ENCODE assay signal across 5 cellular contexts in genomic region chrX:65657659-65658058, GRCh38.
"Had no signal": no experiment of that assay in that cellular context is flagged by ENCODE, and none has a peak within 500 bp of the region (broad histone marks: within the 10 kb centered on the region; RNA-seq: fewer than 3 reads in every experiment).

No MANE protein-coding gene starts in this region.

- H3K9me3 Mint-ChIP-seq: activated B cell treated with CpG ODN at 0.5 μM for 24 hours had no signal

- DNase-seq: activated B cell treated with CpG ODN at 0.5 μM for 24 hours; activated naive CD4-positive, alpha-beta T cell; left cardiac atrium; stimulated activated CD4-positive, alpha-beta T cell treated with anti-CD3 and anti-CD28 coated beads, Interleukin-1b, Interleukin-23, amount 100 ng/mL, for 48 hours; tibial artery had no signal

- H3K27me3 Mint-ChIP-seq: activated B cell treated with CpG ODN at 0.5 μM for 24 hours had no signal

- H3K27ac Mint-ChIP-seq: activated B cell treated with CpG ODN at 0.5 μM for 24 hours had no signal

- H3K4me3 Mint-ChIP-seq: activated B cell treated with CpG ODN at 0.5 μM for 24 hours had no signal
